Comparison of ENCODE assay signal across 1 cellular context in the genomic region with DNA sequence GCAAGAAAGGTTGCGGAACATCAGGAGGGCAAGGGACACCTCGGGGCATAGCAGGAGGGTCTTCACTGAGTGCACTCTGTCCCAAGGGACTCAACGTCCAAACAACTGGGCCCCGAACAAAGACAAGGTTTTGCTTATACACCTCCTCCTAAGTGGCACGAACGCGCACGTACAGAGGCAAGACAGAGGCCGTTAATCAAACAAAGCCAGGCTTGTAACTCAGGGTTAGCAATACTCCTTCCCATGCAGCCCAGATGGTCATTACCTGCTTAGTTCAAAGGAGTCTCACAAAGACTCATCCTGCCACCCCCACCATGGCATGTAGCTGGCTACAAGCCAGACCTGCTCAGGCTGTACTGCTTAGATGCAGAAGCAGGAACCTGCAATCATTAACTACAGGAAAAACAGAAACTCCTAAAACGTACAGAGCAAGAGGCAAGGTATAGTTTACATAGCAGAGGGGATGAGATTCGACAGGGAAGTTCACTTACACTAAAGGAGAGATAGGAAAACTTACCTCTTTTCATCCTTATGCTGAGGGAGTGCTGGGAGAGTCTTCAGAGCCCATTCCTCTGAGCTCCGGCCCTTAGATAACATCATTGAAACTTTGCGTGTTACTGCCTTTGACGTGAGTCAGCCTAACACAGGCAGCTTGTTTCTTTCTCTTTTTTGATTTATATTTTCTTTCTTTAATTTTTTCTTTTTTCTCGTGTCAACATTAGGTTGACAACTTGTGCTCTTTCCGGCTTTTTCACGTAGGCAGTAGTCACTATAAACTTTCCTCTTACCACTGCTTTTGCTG.
TF ChIP-seq lines count a peak whose summit lies in the region.

No MANE protein-coding gene starts in this region.

TF ChIP-seq in HepG2, 621 proteins besides CTCF, POLR2A, EP300 and RAD21 (continued from another document and continues in another):
- TF ChIP-seq ZMAT3 (CRISPR knock-in tag; conservative IDR thresholded peaks at IDR 0.05) = 0 out of 2 replicates have a peak, but pooled peaks have one; percentile 17
- no peak for TF ChIP-seq ATAD3A (CRISPR knock-in tag; IDR thresholded peaks at IDR 0.05)
- TF ChIP-seq ZNF282 (IDR thresholded peaks at IDR 0.05; ENCODE audit: partially characterized antibody) = no peak
- TF ChIP-seq, protein P1, sequence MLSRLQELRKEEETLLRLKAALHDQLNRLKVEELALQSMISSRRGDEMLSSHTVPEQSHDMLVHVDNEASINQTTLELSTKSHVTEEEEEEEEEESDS (CRISPR knock-in tag; IDR thresholded peaks at IDR 0.05; ENCODE audit: borderline replicate concordance) = no peak
- no peak for TF ChIP-seq XBP1 (CRISPR knock-in tag; IDR thresholded peaks at IDR 0.05)
- TF ChIP-seq FOXC1 (CRISPR knock-in tag; IDR thresholded peaks at IDR 0.05; ENCODE audit: borderline replicate concordance) = no peak
- peak; percentile 50; the same call in 1 of the 2 replicates for TF ChIP-seq ZSCAN9 (CRISPR knock-in tag; IDR thresholded peaks at IDR 0.05; ENCODE audit: borderline replicate concordance)
- no peak for TF ChIP-seq ZNF550 (CRISPR knock-in tag; IDR thresholded peaks at IDR 0.05; ENCODE audit: borderline replicate concordance)
- TF ChIP-seq KLF13 (CRISPR knock-in tag; IDR thresholded peaks at IDR 0.05) = no peak
- no peak; the same call in 1 of the 2 replicates for TF ChIP-seq GZF1 (CRISPR knock-in tag; IDR thresholded peaks at IDR 0.05)
- TF ChIP-seq, protein P2, sequence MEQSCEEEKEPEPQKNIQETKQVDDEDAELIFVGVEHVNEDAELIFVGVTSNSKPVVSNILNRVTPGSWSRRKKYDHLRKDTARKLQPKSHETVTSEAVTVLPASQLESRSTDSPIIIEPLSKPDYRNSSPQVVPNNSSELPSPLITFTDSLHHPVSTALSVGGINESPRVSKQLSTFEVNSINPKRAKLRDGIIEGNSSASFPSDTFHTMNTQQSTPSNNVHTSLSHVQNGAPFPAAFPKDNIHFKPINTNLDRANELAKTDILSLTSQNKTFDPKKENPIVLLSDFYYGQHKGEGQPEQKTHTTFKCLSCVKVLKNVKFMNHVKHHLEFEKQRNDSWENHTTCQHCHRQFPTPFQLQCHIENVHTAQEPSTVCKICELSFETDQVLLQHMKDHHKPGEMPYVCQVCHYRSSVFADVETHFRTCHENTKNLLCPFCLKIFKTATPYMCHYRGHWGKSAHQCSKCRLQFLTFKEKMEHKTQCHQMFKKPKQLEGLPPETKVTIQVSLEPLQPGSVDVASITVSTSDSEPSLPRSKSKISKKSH (CRISPR knock-in tag; IDR thresholded peaks at IDR 0.05; ENCODE audit: borderline replicate concordance) = no peak
- TF ChIP-seq, protein P3, sequence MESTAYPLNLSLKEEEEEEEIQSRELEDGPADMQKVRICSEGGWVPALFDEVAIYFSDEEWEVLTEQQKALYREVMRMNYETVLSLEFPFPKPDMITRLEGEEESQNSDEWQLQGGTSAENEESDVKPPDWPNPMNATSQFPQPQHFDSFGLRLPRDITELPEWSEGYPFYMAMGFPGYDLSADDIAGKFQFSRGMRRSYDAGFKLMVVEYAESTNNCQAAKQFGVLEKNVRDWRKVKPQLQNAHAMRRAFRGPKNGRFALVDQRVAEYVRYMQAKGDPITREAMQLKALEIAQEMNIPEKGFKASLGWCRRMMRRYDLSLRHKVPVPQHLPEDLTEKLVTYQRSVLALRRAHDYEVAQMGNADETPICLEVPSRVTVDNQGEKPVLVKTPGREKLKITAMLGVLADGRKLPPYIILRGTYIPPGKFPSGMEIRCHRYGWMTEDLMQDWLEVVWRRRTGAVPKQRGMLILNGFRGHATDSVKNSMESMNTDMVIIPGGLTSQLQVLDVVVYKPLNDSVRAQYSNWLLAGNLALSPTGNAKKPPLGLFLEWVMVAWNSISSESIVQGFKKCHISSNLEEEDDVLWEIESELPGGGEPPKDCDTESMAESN (CRISPR knock-in tag; conservative IDR thresholded peaks at IDR 0.05) = no peak
- TF ChIP-seq, protein P4, sequence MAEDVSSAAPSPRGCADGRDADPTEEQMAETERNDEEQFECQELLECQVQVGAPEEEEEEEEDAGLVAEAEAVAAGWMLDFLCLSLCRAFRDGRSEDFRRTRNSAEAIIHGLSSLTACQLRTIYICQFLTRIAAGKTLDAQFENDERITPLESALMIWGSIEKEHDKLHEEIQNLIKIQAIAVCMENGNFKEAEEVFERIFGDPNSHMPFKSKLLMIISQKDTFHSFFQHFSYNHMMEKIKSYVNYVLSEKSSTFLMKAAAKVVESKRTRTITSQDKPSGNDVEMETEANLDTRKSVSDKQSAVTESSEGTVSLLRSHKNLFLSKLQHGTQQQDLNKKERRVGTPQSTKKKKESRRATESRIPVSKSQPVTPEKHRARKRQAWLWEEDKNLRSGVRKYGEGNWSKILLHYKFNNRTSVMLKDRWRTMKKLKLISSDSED (CRISPR knock-in tag; IDR thresholded peaks at IDR 0.05) = no peak
- TF ChIP-seq, protein P5, sequence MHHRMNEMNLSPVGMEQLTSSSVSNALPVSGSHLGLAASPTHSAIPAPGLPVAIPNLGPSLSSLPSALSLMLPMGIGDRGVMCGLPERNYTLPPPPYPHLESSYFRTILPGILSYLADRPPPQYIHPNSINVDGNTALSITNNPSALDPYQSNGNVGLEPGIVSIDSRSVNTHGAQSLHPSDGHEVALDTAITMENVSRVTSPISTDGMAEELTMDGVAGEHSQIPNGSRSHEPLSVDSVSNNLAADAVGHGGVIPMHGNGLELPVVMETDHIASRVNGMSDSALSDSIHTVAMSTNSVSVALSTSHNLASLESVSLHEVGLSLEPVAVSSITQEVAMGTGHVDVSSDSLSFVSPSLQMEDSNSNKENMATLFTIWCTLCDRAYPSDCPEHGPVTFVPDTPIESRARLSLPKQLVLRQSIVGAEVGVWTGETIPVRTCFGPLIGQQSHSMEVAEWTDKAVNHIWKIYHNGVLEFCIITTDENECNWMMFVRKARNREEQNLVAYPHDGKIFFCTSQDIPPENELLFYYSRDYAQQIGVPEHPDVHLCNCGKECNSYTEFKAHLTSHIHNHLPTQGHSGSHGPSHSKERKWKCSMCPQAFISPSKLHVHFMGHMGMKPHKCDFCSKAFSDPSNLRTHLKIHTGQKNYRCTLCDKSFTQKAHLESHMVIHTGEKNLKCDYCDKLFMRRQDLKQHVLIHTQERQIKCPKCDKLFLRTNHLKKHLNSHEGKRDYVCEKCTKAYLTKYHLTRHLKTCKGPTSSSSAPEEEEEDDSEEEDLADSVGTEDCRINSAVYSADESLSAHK (CRISPR knock-in tag; IDR thresholded peaks at IDR 0.05; ENCODE audit: borderline replicate concordance) = no peak
- no peak for TF ChIP-seq ZNF891 (CRISPR knock-in tag; IDR thresholded peaks at IDR 0.05)
- TF ChIP-seq, protein P6, sequence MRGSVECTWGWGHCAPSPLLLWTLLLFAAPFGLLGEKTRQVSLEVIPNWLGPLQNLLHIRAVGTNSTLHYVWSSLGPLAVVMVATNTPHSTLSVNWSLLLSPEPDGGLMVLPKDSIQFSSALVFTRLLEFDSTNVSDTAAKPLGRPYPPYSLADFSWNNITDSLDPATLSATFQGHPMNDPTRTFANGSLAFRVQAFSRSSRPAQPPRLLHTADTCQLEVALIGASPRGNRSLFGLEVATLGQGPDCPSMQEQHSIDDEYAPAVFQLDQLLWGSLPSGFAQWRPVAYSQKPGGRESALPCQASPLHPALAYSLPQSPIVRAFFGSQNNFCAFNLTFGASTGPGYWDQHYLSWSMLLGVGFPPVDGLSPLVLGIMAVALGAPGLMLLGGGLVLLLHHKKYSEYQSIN (CRISPR knock-in tag; IDR thresholded peaks at IDR 0.05; ENCODE audit: borderline replicate concordance) = no peak
- TF ChIP-seq KAT7 (CRISPR knock-in tag; IDR thresholded peaks at IDR 0.05; ENCODE audit: borderline replicate concordance) = no peak
- TF ChIP-seq KLF9 (CRISPR knock-in tag; IDR thresholded peaks at IDR 0.05; ENCODE audit: low read depth) = no peak
- TF ChIP-seq ERF (CRISPR knock-in tag; IDR thresholded peaks at IDR 0.05) = peak; percentile 63; the same call in 1 of the 2 replicates
- TF ChIP-seq MAF1 (CRISPR knock-in tag; IDR thresholded peaks at IDR 0.05; ENCODE audit: borderline replicate concordance) = no peak
- no peak for TF ChIP-seq NR1H2 (CRISPR knock-in tag; IDR thresholded peaks at IDR 0.05; ENCODE audit: borderline replicate concordance, low read depth)
- TF ChIP-seq, protein P7, sequence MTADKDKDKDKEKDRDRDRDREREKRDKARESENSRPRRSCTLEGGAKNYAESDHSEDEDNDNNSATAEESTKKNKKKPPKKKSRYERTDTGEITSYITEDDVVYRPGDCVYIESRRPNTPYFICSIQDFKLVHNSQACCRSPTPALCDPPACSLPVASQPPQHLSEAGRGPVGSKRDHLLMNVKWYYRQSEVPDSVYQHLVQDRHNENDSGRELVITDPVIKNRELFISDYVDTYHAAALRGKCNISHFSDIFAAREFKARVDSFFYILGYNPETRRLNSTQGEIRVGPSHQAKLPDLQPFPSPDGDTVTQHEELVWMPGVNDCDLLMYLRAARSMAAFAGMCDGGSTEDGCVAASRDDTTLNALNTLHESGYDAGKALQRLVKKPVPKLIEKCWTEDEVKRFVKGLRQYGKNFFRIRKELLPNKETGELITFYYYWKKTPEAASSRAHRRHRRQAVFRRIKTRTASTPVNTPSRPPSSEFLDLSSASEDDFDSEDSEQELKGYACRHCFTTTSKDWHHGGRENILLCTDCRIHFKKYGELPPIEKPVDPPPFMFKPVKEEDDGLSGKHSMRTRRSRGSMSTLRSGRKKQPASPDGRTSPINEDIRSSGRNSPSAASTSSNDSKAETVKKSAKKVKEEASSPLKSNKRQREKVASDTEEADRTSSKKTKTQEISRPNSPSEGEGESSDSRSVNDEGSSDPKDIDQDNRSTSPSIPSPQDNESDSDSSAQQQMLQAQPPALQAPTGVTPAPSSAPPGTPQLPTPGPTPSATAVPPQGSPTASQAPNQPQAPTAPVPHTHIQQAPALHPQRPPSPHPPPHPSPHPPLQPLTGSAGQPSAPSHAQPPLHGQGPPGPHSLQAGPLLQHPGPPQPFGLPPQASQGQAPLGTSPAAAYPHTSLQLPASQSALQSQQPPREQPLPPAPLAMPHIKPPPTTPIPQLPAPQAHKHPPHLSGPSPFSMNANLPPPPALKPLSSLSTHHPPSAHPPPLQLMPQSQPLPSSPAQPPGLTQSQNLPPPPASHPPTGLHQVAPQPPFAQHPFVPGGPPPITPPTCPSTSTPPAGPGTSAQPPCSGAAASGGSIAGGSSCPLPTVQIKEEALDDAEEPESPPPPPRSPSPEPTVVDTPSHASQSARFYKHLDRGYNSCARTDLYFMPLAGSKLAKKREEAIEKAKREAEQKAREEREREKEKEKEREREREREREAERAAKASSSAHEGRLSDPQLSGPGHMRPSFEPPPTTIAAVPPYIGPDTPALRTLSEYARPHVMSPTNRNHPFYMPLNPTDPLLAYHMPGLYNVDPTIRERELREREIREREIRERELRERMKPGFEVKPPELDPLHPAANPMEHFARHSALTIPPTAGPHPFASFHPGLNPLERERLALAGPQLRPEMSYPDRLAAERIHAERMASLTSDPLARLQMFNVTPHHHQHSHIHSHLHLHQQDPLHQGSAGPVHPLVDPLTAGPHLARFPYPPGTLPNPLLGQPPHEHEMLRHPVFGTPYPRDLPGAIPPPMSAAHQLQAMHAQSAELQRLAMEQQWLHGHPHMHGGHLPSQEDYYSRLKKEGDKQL (CRISPR knock-in tag; IDR thresholded peaks at IDR 0.05; ENCODE audit: low read depth) = 0 out of 2 replicates have a peak, but pooled peaks have one; percentile 45
- TF ChIP-seq ZNF556 (CRISPR knock-in tag; IDR thresholded peaks at IDR 0.05; ENCODE audit: borderline replicate concordance) = no peak
- TF ChIP-seq, protein P8, sequence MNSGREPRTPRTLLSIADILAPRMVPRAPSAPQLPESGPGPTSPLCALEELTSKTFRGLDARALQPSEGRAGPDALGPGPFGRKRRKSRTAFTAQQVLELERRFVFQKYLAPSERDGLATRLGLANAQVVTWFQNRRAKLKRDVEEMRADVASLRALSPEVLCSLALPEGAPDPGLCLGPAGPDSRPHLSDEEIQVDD (CRISPR knock-in tag; IDR thresholded peaks at IDR 0.05; ENCODE audit: borderline replicate concordance) = no peak
- TF ChIP-seq CAMTA2 (CRISPR knock-in tag; IDR thresholded peaks at IDR 0.05; ENCODE audit: borderline replicate concordance) = no peak
- no peak for TF ChIP-seq MYC (CRISPR knock-in tag; IDR thresholded peaks at IDR 0.05; ENCODE audit: borderline replicate concordance)
- TF ChIP-seq KAT2B (IDR thresholded peaks at IDR 0.05; ENCODE audit: borderline replicate concordance, low read depth, low read length) = no peak
- TF ChIP-seq FOXA3 (CRISPR knock-in tag; IDR thresholded peaks at IDR 0.05) = peak; percentile 78
- no peak for TF ChIP-seq PAWR (CRISPR knock-in tag; IDR thresholded peaks at IDR 0.05; ENCODE audit: borderline replicate concordance)
- no peak for TF ChIP-seq TCF7L2 (IDR thresholded peaks at IDR 0.05; ENCODE audit: low read depth, low read length)
- no peak; the same call in 1 of the 2 replicates for TF ChIP-seq ZNF761 (CRISPR knock-in tag; conservative IDR thresholded peaks at IDR 0.05)
- TF ChIP-seq ZNF101 (CRISPR knock-in tag; IDR thresholded peaks at IDR 0.05; ENCODE audit: borderline replicate concordance, low read depth) = no peak
- TF ChIP-seq RBM22 (optimal IDR thresholded peaks at IDR 0.05; ENCODE audit: low read length) = no peak
- no peak for TF ChIP-seq ZNF383 (CRISPR knock-in tag; IDR thresholded peaks at IDR 0.05; ENCODE audit: borderline replicate concordance)
- TF ChIP-seq ZKSCAN8 (CRISPR knock-in tag; IDR thresholded peaks at IDR 0.05; ENCODE audit: borderline replicate concordance) = no peak
- TF ChIP-seq, protein P9, sequence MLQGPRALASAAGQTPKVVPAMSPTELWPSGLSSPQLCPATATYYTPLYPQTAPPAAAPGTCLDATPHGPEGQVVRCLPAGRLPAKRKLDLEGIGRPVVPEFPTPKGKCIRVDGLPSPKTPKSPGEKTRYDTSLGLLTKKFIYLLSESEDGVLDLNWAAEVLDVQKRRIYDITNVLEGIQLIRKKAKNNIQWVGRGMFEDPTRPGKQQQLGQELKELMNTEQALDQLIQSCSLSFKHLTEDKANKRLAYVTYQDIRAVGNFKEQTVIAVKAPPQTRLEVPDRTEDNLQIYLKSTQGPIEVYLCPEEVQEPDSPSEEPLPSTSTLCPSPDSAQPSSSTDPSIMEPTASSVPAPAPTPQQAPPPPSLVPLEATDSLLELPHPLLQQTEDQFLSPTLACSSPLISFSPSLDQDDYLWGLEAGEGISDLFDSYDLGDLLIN (CRISPR knock-in tag; IDR thresholded peaks at IDR 0.05; ENCODE audit: borderline replicate concordance) = no peak
- peak; percentile 45; the same call in 1 of the 2 replicates for TF ChIP-seq SP5 (CRISPR knock-in tag; IDR thresholded peaks at IDR 0.05; ENCODE audit: borderline replicate concordance, low read depth)
- TF ChIP-seq ZNF468 (CRISPR knock-in tag; IDR thresholded peaks at IDR 0.05) = no peak
